In the genomic region with DNA sequence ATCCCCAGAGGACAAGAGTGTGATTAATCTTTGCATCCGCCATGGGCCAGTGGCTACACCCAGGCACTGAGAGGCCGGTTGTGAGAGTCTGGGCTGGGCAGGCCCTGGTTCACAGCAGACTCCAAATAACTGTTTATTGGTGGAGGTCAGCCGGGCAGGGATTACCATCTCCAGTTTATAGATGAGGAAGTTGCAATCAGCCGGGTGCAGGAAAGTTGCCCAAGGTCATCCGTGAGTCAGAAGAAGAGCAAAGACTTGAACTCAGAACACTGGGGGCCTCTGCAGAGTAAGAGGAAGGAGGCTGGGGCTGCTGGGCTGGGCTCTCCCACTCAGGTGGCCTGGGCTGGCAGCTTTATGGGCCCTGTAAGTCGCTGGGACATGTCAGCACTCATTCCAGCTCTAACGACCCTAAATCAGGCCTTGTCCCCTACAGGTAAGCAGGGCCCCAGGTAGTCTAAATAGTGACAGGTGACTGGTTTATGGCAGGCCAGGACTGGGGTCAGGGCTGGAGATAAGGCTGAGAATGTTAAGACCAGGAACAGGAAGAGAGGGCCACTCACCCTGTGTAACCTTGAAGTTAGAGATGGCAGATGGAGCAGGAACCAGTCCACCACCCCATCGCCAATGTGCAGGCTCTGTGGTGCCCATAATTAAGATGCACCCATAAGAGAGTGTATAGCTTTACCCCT, we compare ENCODE assay signal across 1 cellular context.
TF ChIP-seq lines count a peak whose summit lies in the region.

No MANE protein-coding gene starts in this region.

TF ChIP-seq in H1, 55 proteins besides CTCF, POLR2A, EP300 and RAD21 (continued from another document):
- TF ChIP-seq, protein P1, sequence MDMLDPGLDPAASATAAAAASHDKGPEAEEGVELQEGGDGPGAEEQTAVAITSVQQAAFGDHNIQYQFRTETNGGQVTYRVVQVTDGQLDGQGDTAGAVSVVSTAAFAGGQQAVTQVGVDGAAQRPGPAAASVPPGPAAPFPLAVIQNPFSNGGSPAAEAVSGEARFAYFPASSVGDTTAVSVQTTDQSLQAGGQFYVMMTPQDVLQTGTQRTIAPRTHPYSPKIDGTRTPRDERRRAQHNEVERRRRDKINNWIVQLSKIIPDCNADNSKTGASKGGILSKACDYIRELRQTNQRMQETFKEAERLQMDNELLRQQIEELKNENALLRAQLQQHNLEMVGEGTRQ (IDR thresholded peaks at IDR 0.05; ENCODE audit: low read length), result no peak
- no peak for TF ChIP-seq TCF12 (IDR thresholded peaks at IDR 0.05; ENCODE audit: low read depth, low read length)
